20 cellular contexts compared by ENCODE assay signal in genomic region chr6:100457251-100457990, GRCh38. TPM values are rescaled to one million over a fixed set of nuclear protein-coding genes. Genes with fewer than 3 reads are reported as not detected.
DNase-seq lines count a peak whose midpoint lies in the region; ATAC-seq and TF ChIP-seq lines count a peak whose summit lies in the region.
"Had no signal": no experiment of that assay in that cellular context is flagged by ENCODE, and none has a peak within 500 bp of the region (broad histone marks: within the 10 kb centered on the region; RNA-seq: fewer than 3 reads in every experiment).

No MANE protein-coding gene starts in this region.

- H4K20me1 ChIP-seq in hepatocyte (ENCODE audit: insufficient read depth, poor library complexity, severe bottlenecking) (no peaks in the 10 kb centered on the region), osteoblast (ENCODE audit: insufficient read depth, low read length) (peaks cover 7% of the 10 kb centered on the region)

- intact Hi-C loops in transverse colon (cut with DNase I; ENCODE audit: low total_unique reads), result no loop called here
- intact Hi-C loops in head of caudate nucleus (cut with DNase I), result no loop called here

- TF ChIP-seq CTCF in hepatocyte (IDR thresholded peaks at IDR 0.05; ENCODE audit: poor library complexity), result no peak
- no peak for TF ChIP-seq CTCF in osteoblast (IDR thresholded peaks at IDR 0.05; ENCODE audit: extremely low read depth, low read depth, low read length)
- no peak for TF ChIP-seq CTCF in coronary artery (IDR thresholded peaks at IDR 0.05)
- no peak for TF ChIP-seq CTCF in transverse colon (IDR thresholded peaks at IDR 0.05)

- H3K4me1 ChIP-seq in ES-I3 (ENCODE audit: insufficient read depth, low read length) (peaks cover 6% of the 10 kb centered on the region; the same call in 1 of the 2 replicates), HUES64 (ENCODE audit: insufficient read depth, low read length) (peaks cover 45% of the 10 kb centered on the region), hepatocyte (ENCODE audit: insufficient read depth) (peaks cover 7% of the 10 kb centered on the region), osteoblast (ENCODE audit: insufficient read depth, low read length) (no peaks in the 10 kb centered on the region), transverse colon (peaks cover 0 to 24% (median 4%) of the 10 kb centered on the region in 4 donors)
- H3K4me1 ChIP-seq: BE2C had no signal

- H3K27me3 ChIP-seq in HUES64 (ENCODE audit: insufficient read depth, low read length) (peaks cover 100% of the 10 kb centered on the region), hepatocyte (peaks cover 100% of the 10 kb centered on the region), osteoblast (ENCODE audit: insufficient read depth, low read length) (peaks cover 100% of the 10 kb centered on the region), transverse colon (peaks cover 100% of the 10 kb centered on the region)

- no peaks in the 10 kb centered on the region for H3K36me3 ChIP-seq in ES-I3 (ENCODE audit: insufficient read depth, low read length)
- no peaks in the 10 kb centered on the region for H3K36me3 ChIP-seq in HUES64 (ENCODE audit: insufficient read depth, low read length)
- H3K36me3 ChIP-seq in hepatocyte (replicated peaks; ENCODE audit: insufficient read depth, low read depth), result no peaks in the 10 kb centered on the region
- H3K36me3 ChIP-seq in osteoblast (ENCODE audit: insufficient read depth, low read length), result no peaks in the 10 kb centered on the region
- no peaks in the 10 kb centered on the region for H3K36me3 ChIP-seq in transverse colon
- H3K36me3 ChIP-seq: BE2C, thoracic aorta had no signal

- in situ Hi-C loops in transverse colon (cut with MboI; ENCODE audit: low pct_ligation_motif_present in 1 of 4, low pct_unique_long_range_greater_than_20kb in 1 of 4, low sequenced_read_pairs in 3 of 4), result no loop called here

- H3K79me2 ChIP-seq in hepatocyte (no peaks in the 10 kb centered on the region), osteoblast (ENCODE audit: insufficient read depth, low read length) (no peaks in the 10 kb centered on the region)

- 1% methylated on average over 32 of the region's 35 CpGs for WGBS in HUES64
- WGBS in hepatocyte (ENCODE audit: low lambda C conversion rate, missing lambda C conversion rate), result 28% methylated on average over 33 of the region's 35 CpGs
- WGBS in transverse colon (ENCODE audit: low coverage in 1 of 2), 2 donors, result 31 to 51% methylated on average over 2 to 24 of the region's 35 CpGs

- TF ChIP-seq EP300 in transverse colon (IDR thresholded peaks at IDR 0.05; ENCODE audit: low read depth), result no peak

- no peak for DNase-seq in hepatocyte (ENCODE audit: low spot score)
- peak; percentile 86 for DNase-seq in osteoblast (ENCODE audit: insufficient read length, low spot score, missing footprints)
- no peak for DNase-seq in coronary artery (ENCODE audit: low spot score)
- no peak for DNase-seq in transverse colon
- DNase-seq in head of caudate nucleus, result no peak
- DNase-seq: activated CD4-positive, CD25-positive, alpha-beta regulatory T cell; activated gamma-delta T cell treated with Interleukin-2 at 50 U/mL for 16 hours; BE2C; DMS53; mammary epithelial cell; MM.1S; NCI-H2081; NCI-H69; stimulated activated CD4-positive, alpha-beta T cell treated with anti-CD3 and anti-CD28 coated beads, Interleukin-4, amount 100 ng/mL, for 24 hours had no signal

- H3K9ac ChIP-seq in ES-I3 (ENCODE audit: low read depth, low read length) (peak overlapping the region; percentile 19; the same call in 1 of the 2 replicates), HUES64 (ENCODE audit: low read depth, low read length) (no peak overlapping the region)

- peak overlapping the region; percentile 44 for H3K4me2 ChIP-seq in hepatocyte
- no peak overlapping the region for H3K4me2 ChIP-seq in osteoblast (ENCODE audit: insufficient read depth, low read length)

- no peak for ATAC-seq in HG03460 (IDR thresholded peaks at IDR 0.05; ENCODE audit: unreplicated experiment)

- H3K9me2 ChIP-seq in hepatocyte (replicated peaks; ENCODE audit: insufficient read depth), result no peaks in the 10 kb centered on the region

- H3K9me3 ChIP-seq in ES-I3 (ENCODE audit: control insufficient read depth, insufficient read depth, low read length) (no peaks in the 10 kb centered on the region), HUES64 (ENCODE audit: insufficient read depth, low read depth, low read length) (no peaks in the 10 kb centered on the region), hepatocyte (ENCODE audit: low read depth) (no peaks in the 10 kb centered on the region), osteoblast (ENCODE audit: low read depth, low read length) (no peaks in the 10 kb centered on the region), transverse colon (no peaks in the 10 kb centered on the region)
- H3K9me3 ChIP-seq: thoracic aorta had no signal

- H2AFZ ChIP-seq in hepatocyte (peak overlapping the region; percentile 56), osteoblast (ENCODE audit: low read length) (no peak overlapping the region)

- no peak overlapping the region for H3K27ac ChIP-seq in HUES64 (ENCODE audit: low read depth, low read length)
- no peak overlapping the region for H3K27ac ChIP-seq in hepatocyte
- no peak overlapping the region for H3K27ac ChIP-seq in osteoblast (ENCODE audit: low read depth, low read length)
- H3K27ac ChIP-seq in coronary artery, result no peak overlapping the region
- H3K27ac ChIP-seq in transverse colon, result no peak overlapping the region

- TF ChIP-seq POLR2A in transverse colon (IDR thresholded peaks at IDR 0.05), result no peak

- H3K4me3 ChIP-seq in HUES64 (ENCODE audit: low read length), result peak overlapping the region; percentile 38
- no peak overlapping the region for H3K4me3 ChIP-seq in hepatocyte
- H3K4me3 ChIP-seq in osteoblast (ENCODE audit: insufficient read depth, low read length), result no peak overlapping the region
- no peak overlapping the region for H3K4me3 ChIP-seq in coronary artery
- H3K4me3 ChIP-seq in transverse colon, result no peak overlapping the region
- H3K4me3 ChIP-seq: thoracic aorta had no signal

RNA-seq across cellular contexts. Expression of gene SIM1, which starts 7.3 kb away (rescaled TPM):
- polyA plus RNA-seq in HUES64 (2013, experiment 1 of 2), result 0.30 TPM
- polyA plus RNA-seq in HUES64 (2013, experiment 2 of 2), result 0.06 TPM
- total RNA-seq in hepatocyte, result 0.20 and 0.30 TPM in 2 replicates
- polyA plus RNA-seq in hepatocyte, result 0.88 TPM in 1 of 2 replicates, not detected in the other
- under 0.01 and 0.36 TPM in 2 replicates for total RNA-seq in osteoblast
- total RNA-seq in transverse colon, result not detected
- total RNA-seq: astrocyte, HT1080, thoracic aorta had no signal
- polyA plus RNA-seq: mammary epithelial cell had no signal
